In genomic region chr17:81891303-81891552, GRCh38 we compare ENCODE assay signal across 8 cellular contexts. TPM values are rescaled to one million over a fixed set of nuclear protein-coding genes. Genes with fewer than 3 reads are reported as not detected.
DNase-seq lines count a peak whose midpoint lies in the region; ATAC-seq and TF ChIP-seq lines count a peak whose summit lies in the region.

No MANE protein-coding gene starts in this region.

- intact Hi-C loops in PC-9 (cut with micrococcal nuclease; ENCODE audit: unreplicated experiment) = loop anchor here (10.0 kb wide), 1 partner anchor 214 kb away; no protein-coding TSS in a partner anchor

- ATAC-seq in GM21390 (IDR thresholded peaks at IDR 0.05; ENCODE audit: unreplicated experiment) = peak; percentile 14
- peak; percentile 28 for ATAC-seq in stimulated activated memory B cell treated with anti-CD40 and anti-IgM and Interleukin-4, amounts not matched to agents 10 μg/mL and 1 μg/mL and 100 μg/mL, for 72 hours

- no peaks in the 10 kb centered on the region for H3K9me3 ChIP-seq in PC-9 (ENCODE audit: insufficient read depth, low read depth)

- peak overlapping the region; percentile 88 for H3K27ac Mint-ChIP-seq in stimulated activated memory B cell treated with anti-CD40 and anti-IgM and Interleukin-4, amounts not matched to agents 10 μg/mL and 1 μg/mL and 100 μg/mL, for 72 hours

- H3K9me2 ChIP-seq in PC-9 (ENCODE audit: insufficient read depth) = no peaks in the 10 kb centered on the region

- H3K79me2 ChIP-seq in PC-9 (ENCODE audit: low read depth) = peaks cover 42% of the 10 kb centered on the region

- no peak overlapping the region for H2AFZ ChIP-seq in PC-9

- no peaks in the 10 kb centered on the region for H3K27me3 Mint-ChIP-seq in stimulated activated memory B cell treated with anti-CD40 and anti-IgM and Interleukin-4, amounts not matched to agents 10 μg/mL and 1 μg/mL and 100 μg/mL, for 72 hours

- H3K36me3 Mint-ChIP-seq in stimulated activated memory B cell treated with anti-CD40 and anti-IgM and Interleukin-4, amounts not matched to agents 10 μg/mL and 1 μg/mL and 100 μg/mL, for 72 hours = peaks cover 36% of the 10 kb centered on the region

- no peak overlapping the region for H3K4me2 ChIP-seq in PC-9

- no peaks in the 10 kb centered on the region for H3K36me3 ChIP-seq in PC-9 (ENCODE audit: low read depth)

- no peak overlapping the region for H3K27ac ChIP-seq in PC-9

- peaks cover 17% of the 10 kb centered on the region for H3K4me1 ChIP-seq in PC-9 (replicated peaks; ENCODE audit: insufficient read depth)

- CTCF ChIA-PET in PC-9 (lab: Charles Lee) (no interaction called here), GM10248 (lab: Yijun Ruan, JAX) (no interaction called here)

- peaks cover 31% of the 10 kb centered on the region for H3K4me1 Mint-ChIP-seq in stimulated activated memory B cell treated with anti-CD40 and anti-IgM and Interleukin-4, amounts not matched to agents 10 μg/mL and 1 μg/mL and 100 μg/mL, for 72 hours

- H3F3A ChIP-seq in PC-9 (ENCODE audit: insufficient read depth, low read depth) = peaks cover 31% of the 10 kb centered on the region

- H3K9me3 Mint-ChIP-seq in stimulated activated memory B cell treated with anti-CD40 and anti-IgM and Interleukin-4, amounts not matched to agents 10 μg/mL and 1 μg/mL and 100 μg/mL, for 72 hours = no peaks in the 10 kb centered on the region

- no peak for DNase-seq in PC-9
- no peak for DNase-seq in fibroblast of villous mesenchyme (ENCODE audit: low read depth)
- no peak for DNase-seq in NCI-H1048 (lab: John Stamatoyannopoulos, UW)
- DNase-seq in GM10248 (ENCODE audit: extremely low spot score) = no peak
- no peak for DNase-seq in retina
- no peak for DNase-seq in HuH-7.5 (ENCODE audit: low spot score)

- H3K27me3 ChIP-seq in PC-9 (ENCODE audit: insufficient read depth, low read depth) = no peaks in the 10 kb centered on the region

- H3K4me3 ChIP-seq in PC-9 = peak overlapping the region; percentile 66; the same call in 1 of the 2 replicates
- peak overlapping the region; percentile 84 for H3K4me3 ChIP-seq in fibroblast of villous mesenchyme (ENCODE audit: low read depth, low read length)

- no peaks in the 10 kb centered on the region; the same call in 1 of the 2 replicates for H4K20me1 ChIP-seq in PC-9 (ENCODE audit: insufficient read depth)

- POLR2A ChIA-PET in PC-9 (lab: Charles Lee; ENCODE audit: unreplicated experiment) (no interaction called here), GM10248 (lab: Yijun Ruan, JAX) (no interaction called here)

- TF ChIP-seq CTCF in PC-9 (conservative IDR thresholded peaks at IDR 0.05) = no peak
- no peak for TF ChIP-seq CTCF in fibroblast of villous mesenchyme (IDR thresholded peaks at IDR 0.05; ENCODE audit: insufficient read depth, low read depth, low read length)
- TF ChIP-seq CTCF in GM10248 (IDR thresholded peaks at IDR 0.05; ENCODE audit: control extremely low read depth, extremely low read depth, low read depth, missing control alignments) = no peak

- BruUV-seq in PC-9 (replicated peaks; lab: Mats Ljungman, UMichigan) = no TSS peak

- H3K4me3 Mint-ChIP-seq in stimulated activated memory B cell treated with anti-CD40 and anti-IgM and Interleukin-4, amounts not matched to agents 10 μg/mL and 1 μg/mL and 100 μg/mL, for 72 hours = peak overlapping the region; percentile 91

RNA-seq across cellular contexts. Expression of gene ALYREF, which starts 0.2 kb away (rescaled TPM):
- total RNA-seq in PC-9 (2021) = 138 and 156 TPM in 2 replicates
- total RNA-seq in fibroblast of villous mesenchyme = 120 and 134 TPM in 2 replicates

RNA-seq across cellular contexts. Expression of gene ANAPC11, which starts 0.3 kb away (rescaled TPM):
- total RNA-seq in PC-9 (2021) (187 and 256 TPM in 2 replicates), fibroblast of villous mesenchyme (101 and 150 TPM in 2 replicates)

RNA-seq across cellular contexts. Expression of gene NPB, which starts 10.8 kb away (rescaled TPM):
- 0.83 and 1.1 TPM in 2 replicates for total RNA-seq in PC-9 (2021)
- total RNA-seq in fibroblast of villous mesenchyme = 0.43 and 0.64 TPM in 2 replicates

RNA-seq across cellular contexts. Expression of gene PCYT2, which starts 20.0 kb away (rescaled TPM):
- total RNA-seq in PC-9 (2021) = 54.7 and 82.2 TPM in 2 replicates
- total RNA-seq in fibroblast of villous mesenchyme = 70.8 and 73.1 TPM in 2 replicates

RNA-seq across cellular contexts. Expression of gene ARHGDIA, which starts 20.1 kb away (rescaled TPM):
- total RNA-seq in PC-9 (2021) = 242 and 309 TPM in 2 replicates
- 106 and 181 TPM in 2 replicates for total RNA-seq in fibroblast of villous mesenchyme
